8 cellular contexts compared by ENCODE assay signal in the genomic region with DNA sequence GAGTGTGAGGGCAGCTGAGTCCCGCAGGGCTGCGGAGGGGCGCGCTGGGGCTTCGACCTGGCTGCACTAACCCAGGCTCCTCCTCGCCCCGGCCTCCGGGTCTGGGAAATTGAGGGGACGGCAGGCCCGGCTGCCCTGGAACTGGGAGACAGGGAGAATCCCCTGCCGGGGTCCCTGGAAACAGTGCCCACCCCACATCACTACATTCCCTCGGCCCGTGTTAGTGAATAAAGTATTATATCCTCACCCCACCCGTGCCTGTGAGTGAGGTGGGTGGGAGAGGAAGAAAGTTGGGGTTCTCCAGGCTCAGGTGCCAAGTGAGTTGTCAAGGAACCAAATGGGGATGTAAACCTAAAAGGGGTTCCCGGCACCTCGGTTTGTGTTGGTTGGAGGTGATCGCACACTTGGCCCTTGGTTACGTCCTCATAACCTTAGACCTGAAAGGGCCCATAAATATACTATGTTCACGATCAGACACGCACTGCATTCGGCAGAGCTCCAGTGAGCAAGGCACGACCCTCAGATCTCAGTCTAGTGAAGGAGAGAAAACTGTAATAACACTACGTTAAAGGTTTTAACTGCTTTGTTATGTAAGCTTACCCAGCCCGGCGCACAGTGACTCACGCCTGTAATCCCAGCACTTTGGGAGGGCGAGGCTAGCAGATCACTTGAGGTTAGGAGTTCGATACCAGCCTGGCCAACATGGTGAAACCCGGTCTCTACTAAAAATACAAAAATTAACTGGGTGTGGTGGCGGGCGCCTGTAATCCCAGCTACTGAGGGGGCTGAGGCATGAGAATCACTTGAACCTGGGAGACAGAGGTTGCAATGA. TPM values are rescaled to one million over a fixed set of nuclear protein-coding genes. Genes with fewer than 3 reads are reported as not detected.
DNase-seq lines count a peak whose midpoint lies in the region; ATAC-seq and TF ChIP-seq lines count a peak whose summit lies in the region.

No MANE protein-coding gene starts in this region.

- H3K9me3 Mint-ChIP-seq in activated CD4-positive, alpha-beta T cell treated with anti-CD3 and anti-CD28 coated beads for 36 hours (ENCODE audit: low read depth) = no peaks in the 10 kb centered on the region
- no peaks in the 10 kb centered on the region for H3K9me3 Mint-ChIP-seq in activated T-helper 2 cell treated with anti-CD3 and anti-CD28 coated beads, Interferon-gamma antibody, Interleukin-2, Interleukin-4, amounts not matched to agents 10 μg/mL and 5 μg/mL and 100 μg/mL, durations not matched to agents 14 hours and 24 hours and 36 hours
- H3K9me3 Mint-ChIP-seq in immature natural killer cell = no peaks in the 10 kb centered on the region

- POLR2A ChIA-PET in activated CD4-positive, alpha-beta T cell treated with anti-CD3 and anti-CD28 coated beads for 36 hours (lab: Charles Lee) = interaction anchor here (0.7 to 2.5 kb wide), 12 partner anchors 9 to 235 kb away, joined by 3 to 14 read pairs (median 6); partner anchors contain the start of genes CORO1A, DCTPP1, ITGAL and SEPTIN1

- intact Hi-C loops in activated CD4-positive, alpha-beta T cell treated with anti-CD3 and anti-CD28 coated beads for 36 hours (cut with DNase I, micrococcal nuclease) = loop anchor here in 1 of 2 experiments (1.0 kb wide), 1 partner anchor 117 kb away; no protein-coding TSS in a partner anchor
- intact Hi-C loops in activated T-helper 2 cell treated with anti-CD3 and anti-CD28 coated beads, Interferon-gamma antibody, Interleukin-2, Interleukin-4, amounts not matched to agents 10 μg/mL and 5 μg/mL and 100 μg/mL, durations not matched to agents 14 hours and 24 hours and 36 hours (cut with micrococcal nuclease) = no loop called here

- no peak for TF ChIP-seq EP300 in suprapubic skin (IDR thresholded peaks at IDR 0.05)

- H3K4me1 Mint-ChIP-seq in activated CD4-positive, alpha-beta T cell treated with anti-CD3 and anti-CD28 coated beads for 36 hours = peaks cover 30% of the 10 kb centered on the region
- H3K4me1 Mint-ChIP-seq in activated T-helper 2 cell treated with anti-CD3 and anti-CD28 coated beads, Interferon-gamma antibody, Interleukin-2, Interleukin-4, amounts not matched to agents 10 μg/mL and 5 μg/mL and 100 μg/mL, durations not matched to agents 14 hours and 24 hours and 36 hours (ENCODE audit: low read depth) = peaks cover 25% of the 10 kb centered on the region
- peaks cover 12 to 13% of the 10 kb centered on the region in 2 donors for H3K4me1 Mint-ChIP-seq in immature natural killer cell

- H3K4me1 ChIP-seq in suprapubic skin = peaks cover 17% of the 10 kb centered on the region

- peaks cover 43% of the 10 kb centered on the region for H3K36me3 Mint-ChIP-seq in activated CD4-positive, alpha-beta T cell treated with anti-CD3 and anti-CD28 coated beads for 36 hours (ENCODE audit: low read depth)
- peaks cover 56% of the 10 kb centered on the region for H3K36me3 Mint-ChIP-seq in activated T-helper 2 cell treated with anti-CD3 and anti-CD28 coated beads, Interferon-gamma antibody, Interleukin-2, Interleukin-4, amounts not matched to agents 10 μg/mL and 5 μg/mL and 100 μg/mL, durations not matched to agents 14 hours and 24 hours and 36 hours (ENCODE audit: low read depth)
- peaks cover 0 to 13% (median 8%) of the 10 kb centered on the region in 3 donors for H3K36me3 Mint-ChIP-seq in immature natural killer cell

- CTCF ChIA-PET in activated CD4-positive, alpha-beta T cell treated with anti-CD3 and anti-CD28 coated beads for 36 hours (lab: Charles Lee) = interaction anchor here (0.7 to 4.3 kb wide), 18 partner anchors 9 to 210 kb away, joined by 3 to 56 read pairs (median 4); partner anchors contain the start of genes DCTPP1, TBC1D10B, ZNF48 and ZNF764

- no peak for TF ChIP-seq CTCF in suprapubic skin (IDR thresholded peaks at IDR 0.05)

- no peaks in the 10 kb centered on the region for H3K27me3 Mint-ChIP-seq in activated CD4-positive, alpha-beta T cell treated with anti-CD3 and anti-CD28 coated beads for 36 hours
- H3K27me3 Mint-ChIP-seq in activated T-helper 2 cell treated with anti-CD3 and anti-CD28 coated beads, Interferon-gamma antibody, Interleukin-2, Interleukin-4, amounts not matched to agents 10 μg/mL and 5 μg/mL and 100 μg/mL, durations not matched to agents 14 hours and 24 hours and 36 hours (ENCODE audit: low read depth) = no peaks in the 10 kb centered on the region
- H3K27me3 Mint-ChIP-seq in immature natural killer cell (ENCODE audit: low read depth in 3 of 3) = peaks cover 0 to 4% (median 3%) of the 10 kb centered on the region in 3 donors

- TF ChIP-seq POLR2A in suprapubic skin (IDR thresholded peaks at IDR 0.05) = no peak

- WGBS in suprapubic skin = 69% methylated on average over 24 of the region's 31 CpGs

- DNase-seq in activated CD4-positive, alpha-beta T cell treated with anti-CD3 and anti-CD28 coated beads for 36 hours = peak; percentile 31
- no peak for DNase-seq in activated CD4-positive, alpha-beta T cell treated with anti-CD3 and anti-CD28 coated beads for 4 hours
- DNase-seq in activated T-helper 2 cell treated with anti-CD3 and anti-CD28 coated beads, Interferon-gamma antibody, Interleukin-2, Interleukin-4, amounts not matched to agents 10 μg/mL and 5 μg/mL and 100 μg/mL, durations not matched to agents 14 hours and 24 hours and 36 hours (ENCODE audit: low spot score) = no peak
- no peak for DNase-seq in immature natural killer cell
- DNase-seq in suprapubic skin (ENCODE audit: low spot score in 2 of 2) = no peak
- no peak for DNase-seq in SKM-1 (lab: John Stamatoyannopoulos, UW; ENCODE audit: unreplicated experiment)

- H3K4me3 Mint-ChIP-seq in activated CD4-positive, alpha-beta T cell treated with anti-CD3 and anti-CD28 coated beads for 36 hours = peak overlapping the region; percentile 49
- peak overlapping the region; percentile 52 for H3K4me3 Mint-ChIP-seq in activated T-helper 2 cell treated with anti-CD3 and anti-CD28 coated beads, Interferon-gamma antibody, Interleukin-2, Interleukin-4, amounts not matched to agents 10 μg/mL and 5 μg/mL and 100 μg/mL, durations not matched to agents 14 hours and 24 hours and 36 hours (ENCODE audit: low read depth)
- H3K4me3 Mint-ChIP-seq in immature natural killer cell = peak overlapping the region; percentile 46 to 76 (median 57)

- ATAC-seq in activated CD4-positive, alpha-beta T cell treated with anti-CD3 and anti-CD28 coated beads for 36 hours = no peak
- no peak for ATAC-seq in GM21825 (IDR thresholded peaks at IDR 0.05; ENCODE audit: unreplicated experiment)
- ATAC-seq in GM18907 (IDR thresholded peaks at IDR 0.05; ENCODE audit: unreplicated experiment) = no peak

- peak overlapping the region; percentile 86 for H3K27ac ChIP-seq in suprapubic skin

- H3K9me3 ChIP-seq in suprapubic skin = no peaks in the 10 kb centered on the region

- H3K4me3 ChIP-seq in suprapubic skin = peak overlapping the region; percentile 78

- H3K36me3 ChIP-seq in suprapubic skin = peaks cover 19% of the 10 kb centered on the region

- no peaks in the 10 kb centered on the region for H3K27me3 ChIP-seq in suprapubic skin

- peak overlapping the region; percentile 69 for H3K27ac Mint-ChIP-seq in activated CD4-positive, alpha-beta T cell treated with anti-CD3 and anti-CD28 coated beads for 36 hours
- H3K27ac Mint-ChIP-seq in activated T-helper 2 cell treated with anti-CD3 and anti-CD28 coated beads, Interferon-gamma antibody, Interleukin-2, Interleukin-4, amounts not matched to agents 10 μg/mL and 5 μg/mL and 100 μg/mL, durations not matched to agents 14 hours and 24 hours and 36 hours = peak overlapping the region; percentile 54
- peak overlapping the region; percentile 65 to 89 (median 79) for H3K27ac Mint-ChIP-seq in immature natural killer cell

RNA-seq across cellular contexts. Expression of gene ZNF771, which starts 11.2 kb away (rescaled TPM):
- 1 to 10 TPM; 3.8 to 4.0 TPM for total RNA-seq in activated CD4-positive, alpha-beta T cell treated with anti-CD3 and anti-CD28 coated beads for 36 hours
- 8.3 and 9.3 TPM in 2 replicates for total RNA-seq in activated T-helper 2 cell treated with anti-CD3 and anti-CD28 coated beads, Interferon-gamma antibody, Interleukin-2, Interleukin-4, amounts not matched to agents 10 μg/mL and 5 μg/mL and 100 μg/mL, durations not matched to agents 14 hours and 24 hours and 36 hours
- 1 to 10 TPM in 2 of 3 donors, not detected in 1; 2.8 to 3.2 TPM for polyA plus RNA-seq in immature natural killer cell
- 10 to 100 TPM in 1 of 4 donors, 1 to 10 TPM in 3; 4.9 to 14.3 (median 7.3) TPM for total RNA-seq in suprapubic skin

RNA-seq across cellular contexts. Expression of gene DCTPP1, which starts 11.3 kb away (rescaled TPM):
- 100 to 1,000 TPM in 1 of 2 experiments, 10 to 100 TPM in 1; 89.3 to 102 TPM for total RNA-seq in activated CD4-positive, alpha-beta T cell treated with anti-CD3 and anti-CD28 coated beads for 36 hours
- total RNA-seq in activated T-helper 2 cell treated with anti-CD3 and anti-CD28 coated beads, Interferon-gamma antibody, Interleukin-2, Interleukin-4, amounts not matched to agents 10 μg/mL and 5 μg/mL and 100 μg/mL, durations not matched to agents 14 hours and 24 hours and 36 hours = 127 and 128 TPM in 2 replicates
- 100 to 1,000 TPM in 1 of 3 donors, 10 to 100 TPM in 2; 64.5 to 101 (median 73.3) TPM for polyA plus RNA-seq in immature natural killer cell
- total RNA-seq in suprapubic skin = 10 to 100 TPM; 17.2 to 26.0 (median 20.0) TPM

RNA-seq across cellular contexts. Expression of gene ZNF48, which starts 23.3 kb away (rescaled TPM):
- total RNA-seq in activated CD4-positive, alpha-beta T cell treated with anti-CD3 and anti-CD28 coated beads for 36 hours = 10 to 100 TPM; 10.6 to 11.0 TPM
- total RNA-seq in activated T-helper 2 cell treated with anti-CD3 and anti-CD28 coated beads, Interferon-gamma antibody, Interleukin-2, Interleukin-4, amounts not matched to agents 10 μg/mL and 5 μg/mL and 100 μg/mL, durations not matched to agents 14 hours and 24 hours and 36 hours = 13.4 TPM in 2 replicates
- polyA plus RNA-seq in immature natural killer cell = 1 to 10 TPM; 4.2 to 9.3 (median 5.7) TPM
- total RNA-seq in suprapubic skin = 10 to 100 TPM in 1 of 4 donors, 1 to 10 TPM in 3; 6.3 to 12.1 (median 8.1) TPM

RNA-seq across cellular contexts. Expression of gene SEPHS2, which starts 27.1 kb away (rescaled TPM):
- total RNA-seq in activated CD4-positive, alpha-beta T cell treated with anti-CD3 and anti-CD28 coated beads for 36 hours = 10 to 100 TPM; 37.8 to 56.0 TPM
- 82.9 and 84.1 TPM in 2 replicates for total RNA-seq in activated T-helper 2 cell treated with anti-CD3 and anti-CD28 coated beads, Interferon-gamma antibody, Interleukin-2, Interleukin-4, amounts not matched to agents 10 μg/mL and 5 μg/mL and 100 μg/mL, durations not matched to agents 14 hours and 24 hours and 36 hours
- 10 to 100 TPM; 63.6 to 92.2 (median 80.3) TPM for polyA plus RNA-seq in immature natural killer cell
- total RNA-seq in suprapubic skin = 10 to 100 TPM; 16.8 to 26.2 (median 22.2) TPM

RNA-seq across cellular contexts. Expression of gene SEPTIN1, which starts 36.2 kb away (rescaled TPM):
- total RNA-seq in activated CD4-positive, alpha-beta T cell treated with anti-CD3 and anti-CD28 coated beads for 36 hours = 100 to 1,000 TPM; 155 to 159 TPM
- 169 and 173 TPM in 2 replicates for total RNA-seq in activated T-helper 2 cell treated with anti-CD3 and anti-CD28 coated beads, Interferon-gamma antibody, Interleukin-2, Interleukin-4, amounts not matched to agents 10 μg/mL and 5 μg/mL and 100 μg/mL, durations not matched to agents 14 hours and 24 hours and 36 hours
- polyA plus RNA-seq in immature natural killer cell = 100 to 1,000 TPM; 155 to 213 (median 161) TPM
- 1 to 10 TPM in 2 of 4 donors, under 1 TPM in 1, not detected in 1; 0.52 to 2.3 (median 1.3) TPM for total RNA-seq in suprapubic skin
